Comparison of ENCODE assay signal across 8 cellular contexts in genomic region chr10:133308431-133309110, GRCh38. TPM values are rescaled to one million over a fixed set of nuclear protein-coding genes. Genes with fewer than 3 reads are reported as not detected.
DNase-seq lines count a peak whose midpoint lies in the region; ATAC-seq, FAIRE-seq and TF ChIP-seq lines count a peak whose summit lies in the region.

Gene TUBGCP2 (minus strand): TSS chr10:133308872. CDS start chr10:133302941, 5,931 bp downstream.
Gene ZNF511 (plus strand): TSS chr10:133308914. CDS start chr10:133308944, 30 bp downstream.

- TF ChIP-seq EP300 in A549 (IDR thresholded peaks at IDR 0.05): no peak

- H3K27ac ChIP-seq in A549: peak within 1 kb of the TSS; percentile 92 to 97
- peak within 1 kb of the TSS; percentile 97 for H3K27ac ChIP-seq in colonic mucosa

- TF ChIP-seq CTCF in A549 (IDR thresholded peaks at IDR 0.05) (no peak), colonic mucosa (IDR thresholded peaks at IDR 0.05) (no peak)

- no peaks in the 10 kb centered on the region for H3K9me3 ChIP-seq in A549
- no peaks in the 10 kb centered on the region for H3K9me3 ChIP-seq in colonic mucosa

- DNase-seq in A549 (ENCODE audit: low read depth in 1 of 2, low spot score in 1 of 2) (peak; percentile 74 to 87), NCI-H345 (lab: John Stamatoyannopoulos, UW) (peak; percentile 77), colonic mucosa (peak; percentile 85), left kidney (ENCODE audit: low read depth, low spot score) (peak; percentile 93)
- peak; percentile 90 for DNase-seq in activated CD4-positive, alpha-beta T cell treated with anti-CD3 and anti-CD28 coated beads for 48 hours
- peak; percentile 87 to 90 for DNase-seq in stimulated activated CD4-positive, alpha-beta T cell treated with anti-CD3 and anti-CD28 coated beads, Interleukin-2, amount 100 ng/mL, for 24 hours

- peak within 1 kb of the TSS; percentile 96 to 99 for H3K9ac ChIP-seq in colonic mucosa (ENCODE audit: low read depth in 2 of 2, low read length in 2 of 2)

- TF ChIP-seq POLR2A in A549 (IDR thresholded peaks at IDR 0.05; ENCODE audit: low read length): peak; percentile 57

- POLR2A ChIA-PET in A549 (lab: Yijun Ruan, JAX): no interaction called here

- 3% methylated on average over 28 of the region's 90 CpGs for WGBS in A549 (ENCODE audit: missing lambda C conversion rate)

- H3K4me2 ChIP-seq in A549: peak within 1 kb of the TSS; percentile 98

- H3K4me1 ChIP-seq in A549 (peaks cover 14% of the 10 kb centered on the region), colonic mucosa (no peaks in the 10 kb centered on the region)

- ATAC-seq in A549 (peak; percentile 83 to 86), GM18511 (IDR thresholded peaks at IDR 0.05; ENCODE audit: unreplicated experiment) (peak; percentile 78), HG02981 (IDR thresholded peaks at IDR 0.05; ENCODE audit: unreplicated experiment) (peak; percentile 68)

- intact Hi-C loops in colonic mucosa (cut with DNase I): loop anchor here (5.0 kb wide), 1 partner anchor 46 kb away; no protein-coding TSS in a partner anchor

- no peaks in the 10 kb centered on the region for H3K27me3 ChIP-seq in colonic mucosa

- no peak for FAIRE-seq in A549 (lab: Jason Lieb, UNC)

- TF ChIP-seq RAD21 in A549 (conservative IDR thresholded peaks at IDR 0.05 in 1 of 2, IDR thresholded peaks at IDR 0.05 in 1 of 2): no peak

- CTCF ChIA-PET in A549 (lab: Yijun Ruan, JAX): interaction anchor here (0.8 to 2.9 kb wide), 20 partner anchors 10 to 150 kb away, joined by 3 to 22 read pairs (median 6); partner anchors contain the start of gene ADAM8

- H3K4me3 ChIP-seq in A549: peak within 1 kb of the TSS; percentile 94
- H3K4me3 ChIP-seq in colonic mucosa: peak within 1 kb of the TSS; percentile 95

- H3K36me3 ChIP-seq in colonic mucosa: no peaks in the 10 kb centered on the region

TF ChIP-seq in A549, 52 proteins besides CTCF, POLR2A, EP300 and RAD21:
- TF ChIP-seq KDM5A (IDR thresholded peaks at IDR 0.05): peak; percentile 46; the same call in 1 of the 2 replicates
- TF ChIP-seq FOSB (CRISPR knock-in tag; IDR thresholded peaks at IDR 0.05): no peak
- TF ChIP-seq PBX3 (IDR thresholded peaks at IDR 0.05): no peak
- TF ChIP-seq MAX (IDR thresholded peaks at IDR 0.05): peak; percentile 33; the same call in 1 of the 2 replicates
- TF ChIP-seq ESRRA (IDR thresholded peaks at IDR 0.05; ENCODE audit: borderline replicate concordance, low read length): no peak
- no peak for TF ChIP-seq EHF (CRISPR knock-in tag; IDR thresholded peaks at IDR 0.05)
- no peak for TF ChIP-seq BHLHE40 (IDR thresholded peaks at IDR 0.05; ENCODE audit: low read depth, low read length)
- peak; percentile 85 for TF ChIP-seq PHF8 (IDR thresholded peaks at IDR 0.05; ENCODE audit: borderline replicate concordance, low read depth)
- TF ChIP-seq BCL3 (IDR thresholded peaks at IDR 0.05): peak; percentile 90
- TF ChIP-seq POLR2AphosphoS2 (conservative IDR thresholded peaks at IDR 0.05; ENCODE audit: low read length): no peak
- peak; percentile 76 for TF ChIP-seq HMGXB4 (CRISPR knock-in tag; IDR thresholded peaks at IDR 0.05; ENCODE audit: borderline replicate concordance)
- TF ChIP-seq JUN (IDR thresholded peaks at IDR 0.05): peak in 1 of 2 experiments; percentile 96; a peak in 3 of 5 replicates
- no peak for TF ChIP-seq MAFK (IDR thresholded peaks at IDR 0.05; ENCODE audit: partially characterized antibody)
- TF ChIP-seq FOXS1 (CRISPR knock-in tag; IDR thresholded peaks at IDR 0.05): no peak
- TF ChIP-seq FOSL2 (IDR thresholded peaks at IDR 0.05): no peak
- TF ChIP-seq FOSL2 (CRISPR knock-in tag; IDR thresholded peaks at IDR 0.05): peak; percentile 65
- TF ChIP-seq E2F6 (IDR thresholded peaks at IDR 0.05; ENCODE audit: borderline replicate concordance, low read depth): no peak
- TF ChIP-seq HOXB5 (CRISPR knock-in tag; IDR thresholded peaks at IDR 0.05): peak; percentile 39; the same call in 1 of the 2 replicates
- no peak for TF ChIP-seq ELK1 (IDR thresholded peaks at IDR 0.05; ENCODE audit: low read depth, low read length)
- TF ChIP-seq HEYL (CRISPR knock-in tag; IDR thresholded peaks at IDR 0.05): no peak
- peak; percentile 63; the same call in 1 of the 2 replicates for TF ChIP-seq RFX5 (IDR thresholded peaks at IDR 0.05)
- TF ChIP-seq NPAS2 (CRISPR knock-in tag; IDR thresholded peaks at IDR 0.05; ENCODE audit: borderline replicate concordance): 0 out of 2 replicates have a peak, but pooled peaks have one; percentile 19
- no peak for TF ChIP-seq USF2 (IDR thresholded peaks at IDR 0.05)
- TF ChIP-seq MAZ (IDR thresholded peaks at IDR 0.05; ENCODE audit: borderline replicate concordance, low read depth, low read length): 0 out of 2 replicates have a peak, but pooled peaks have one; percentile 18
TF ChIP-seq in A549: peak in this region for 11.

RNA-seq across cellular contexts. Expression of gene TUBGCP2, which starts in this region (rescaled TPM):
- polyA plus RNA-seq in A549 (2011; rRNA removed): 44.5 and 44.9 TPM in 2 replicates
- polyA plus RNA-seq in A549 (2012; cell fraction: cytosol; rRNA removed): 35.7 and 43.6 TPM in 2 replicates
- polyA plus RNA-seq in A549 (2012; cell fraction: nucleus; rRNA removed): 68.0 and 91.7 TPM in 2 replicates
- polyA plus RNA-seq in A549 (2017; fragmentation: RNase III; extraction: RNeasy Plus Mini Kit Qiagen cat#74134 plus additional on column Dnase treatment): 32.5 to 35.0 TPM (median 33.6 TPM) in 3 replicates
- polyA minus RNA-seq in A549 (2011; rRNA and poly(A)+ RNA removed): 57.5 and 75.3 TPM in 2 replicates
- total RNA-seq in colonic mucosa: 10 to 100 TPM; 64.7 to 67.5 TPM

RNA-seq across cellular contexts. Expression of gene ZNF511, which starts in this region (rescaled TPM):
- 39.4 and 40.2 TPM in 2 replicates for polyA plus RNA-seq in A549 (2011; rRNA removed)
- 95.1 and 97.8 TPM in 2 replicates for polyA plus RNA-seq in A549 (2012; cell fraction: cytosol; rRNA removed)
- 61.6 and 72.9 TPM in 2 replicates for polyA plus RNA-seq in A549 (2012; cell fraction: nucleus; rRNA removed)
- polyA plus RNA-seq in A549 (2017; fragmentation: RNase III; extraction: RNeasy Plus Mini Kit Qiagen cat#74134 plus additional on column Dnase treatment): 41.1 to 43.6 TPM (median 41.7 TPM) in 3 replicates
- polyA minus RNA-seq in A549 (2011; rRNA and poly(A)+ RNA removed): 22.7 and 23.3 TPM in 2 replicates
- 10 to 100 TPM; 53.9 to 78.2 TPM for total RNA-seq in colonic mucosa

Comparison
In these comparisons a context has a peak if more than half of its experiments do, and no peak if none do; other contexts are left out.
1. Peak in every context shown above with its lines: DNase-seq, ATAC-seq, H3K4me3 ChIP-seq and H3K27ac ChIP-seq.